In the genomic region with DNA sequence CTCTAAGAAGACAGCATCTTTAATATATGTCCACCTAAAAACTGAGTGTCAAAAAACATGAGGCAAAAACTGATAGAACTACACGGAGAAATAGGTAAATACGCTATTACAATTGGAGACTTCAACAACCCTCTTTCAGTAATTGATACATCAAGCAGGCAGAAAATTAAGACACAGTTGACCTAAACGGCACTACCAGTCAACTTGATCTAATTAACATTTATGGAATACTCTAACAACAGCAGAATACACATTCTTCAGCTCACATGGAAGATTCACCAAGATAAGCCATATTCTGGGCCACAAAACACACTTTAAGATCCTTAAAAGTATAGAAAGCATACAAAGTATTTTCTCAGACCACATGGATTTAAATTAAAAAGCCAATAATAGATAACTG, we compare ENCODE assay signal across 27 cellular contexts.
DNase-seq lines count a peak whose midpoint lies in the region; ATAC-seq, FAIRE-seq and TF ChIP-seq lines count a peak whose summit lies in the region.
"Had no signal": no experiment of that assay in that cellular context is flagged by ENCODE, and none has a peak within 500 bp of the region (broad histone marks: within the 10 kb centered on the region; RNA-seq: fewer than 3 reads in every experiment).

No MANE protein-coding gene starts in this region.

- H4K20me1 ChIP-seq in keratinocyte (ENCODE audit: control insufficient read depth, extremely low read depth, insufficient read depth, low read length), result no peaks in the 10 kb centered on the region

- H3K9me1 ChIP-seq in keratinocyte (ENCODE audit: control insufficient read depth, extremely low read depth, insufficient read depth, low read length), result peaks cover 2% of the 10 kb centered on the region

- H3K27ac Mint-ChIP-seq in activated CD4-positive, alpha-beta T cell treated with anti-CD3 and anti-CD28 coated beads for 36 hours, result peak overlapping the region; percentile 87
- H3K27ac Mint-ChIP-seq in CD4-positive, alpha-beta T cell, result peak overlapping the region; percentile 94
- peak overlapping the region; percentile 89 for H3K27ac Mint-ChIP-seq in T-helper 17 cell

- CTCF ChIA-PET in activated CD4-positive, alpha-beta T cell treated with anti-CD3 and anti-CD28 coated beads for 36 hours (lab: Charles Lee), result no interaction called here
- CTCF ChIA-PET in CD4-positive, alpha-beta T cell (lab: Charles Lee), result no interaction called here

- POLR2A ChIA-PET in activated CD4-positive, alpha-beta T cell treated with anti-CD3 and anti-CD28 coated beads for 36 hours (lab: Charles Lee), result no interaction called here
- POLR2A ChIA-PET in CD4-positive, alpha-beta T cell (lab: Charles Lee), result interaction anchor here (1.0 kb wide), 1 partner anchor 84 kb away, joined by 3 read pairs; no protein-coding TSS in a partner anchor

- no peak for FAIRE-seq in keratinocyte (lab: Jason Lieb, UNC)
- FAIRE-seq: endometrium, GM12878, GM19239, H1, small intestine had no signal

- no peak overlapping the region for H2AFZ ChIP-seq in keratinocyte (ENCODE audit: control insufficient read depth, low read length)

- H3K27me3 ChIP-seq in CD4-positive, alpha-beta T cell (ENCODE audit: control insufficient read depth, insufficient read depth, low read length), result no peaks in the 10 kb centered on the region
- H3K27me3 ChIP-seq in keratinocyte (ENCODE audit: control insufficient read depth, extremely low read depth, insufficient read depth, low read length), result no peaks in the 10 kb centered on the region
- H3K27me3 ChIP-seq: BE2C, heart right ventricle had no signal

- H3K9ac ChIP-seq in keratinocyte (ENCODE audit: control insufficient read depth, extremely low read depth, insufficient read depth, low read length), result no peak overlapping the region

- H3K36me3 Mint-ChIP-seq in activated CD4-positive, alpha-beta T cell treated with anti-CD3 and anti-CD28 coated beads for 36 hours (ENCODE audit: low read depth), result peaks cover 69% of the 10 kb centered on the region
- peaks cover 91% of the 10 kb centered on the region for H3K36me3 Mint-ChIP-seq in CD4-positive, alpha-beta T cell (ENCODE audit: low read depth)
- H3K36me3 Mint-ChIP-seq in T-helper 17 cell (ENCODE audit: low read depth), result peaks cover 8% of the 10 kb centered on the region

- H3K79me2 ChIP-seq in keratinocyte (ENCODE audit: control insufficient read depth, insufficient read depth, low read length), result peaks cover 38% of the 10 kb centered on the region

- TF ChIP-seq CTCF in CD4-positive, alpha-beta T cell (IDR thresholded peaks at IDR 0.05), result no peak
- TF ChIP-seq CTCF in keratinocyte (optimal IDR thresholded peaks at IDR 0.05 in 1 of 3, IDR thresholded peaks at IDR 0.05 in 1 of 3, conservative IDR thresholded peaks at IDR 0.05 in 1 of 3; ENCODE audit: extremely low read depth in 1 of 3, insufficient read depth in 2 of 3, low read length in 3 of 3) (no peak), GM13976 (IDR thresholded peaks at IDR 0.05; ENCODE audit: borderline replicate concordance, control extremely low read depth, extremely low read depth, insufficient read depth, missing control alignments) (no peak)

- H3K4me3 ChIP-seq in keratinocyte (ENCODE audit: control insufficient read depth in 2 of 3, extremely low read depth in 1 of 3, insufficient read depth in 2 of 3, low read depth in 1 of 3, low read length in 3 of 3), result no peak overlapping the region
- H3K4me3 ChIP-seq: GM12878, heart right ventricle, mucosa of descending colon had no signal

- intact Hi-C loops in activated CD4-positive, alpha-beta T cell treated with anti-CD3 and anti-CD28 coated beads for 36 hours (cut with DNase I, micrococcal nuclease), result loop anchor here (2.0 to 10.0 kb wide), 6 partner anchors 76 to 536 kb away; partner anchors contain the start of gene RUNX1 (in 2 of the 2)
- intact Hi-C loops in CD4-positive, alpha-beta T cell (cut with DNase I, micrococcal nuclease), result loop anchor here in 1 of 2 experiments (10.0 kb wide), 1 partner anchor 808 kb away; no protein-coding TSS in a partner anchor

- ATAC-seq in activated CD4-positive, alpha-beta T cell treated with anti-CD3 and anti-CD28 coated beads for 36 hours, result no peak
- ATAC-seq in CD4-positive, alpha-beta T cell (ENCODE audit: poor library complexity), result no peak
- no peak for ATAC-seq in T-helper 17 cell
- ATAC-seq: GM12878, heart right ventricle, left ventricle myocardium superior, mucosa of descending colon had no signal

- in situ Hi-C loops in GM13976 (cut with MboI; ENCODE audit: low sequenced_read_pairs, unreplicated experiment), result no loop called here

- H3K27ac ChIP-seq in CD4-positive, alpha-beta T cell (ENCODE audit: low read depth, low read length), result no peak overlapping the region
- peak overlapping the region; percentile 100 for H3K27ac ChIP-seq in keratinocyte (ENCODE audit: control insufficient read depth, insufficient read depth, low read length)

- no peak for DNase-seq in activated CD4-positive, alpha-beta T cell treated with anti-CD3 and anti-CD28 coated beads for 36 hours
- DNase-seq in activated CD4-positive, alpha-beta T cell treated with anti-CD3 and anti-CD28 coated beads for 4 hours, result no peak
- DNase-seq in CD4-positive, alpha-beta T cell, result no peak
- DNase-seq in T-helper 17 cell (no peak), keratinocyte (ENCODE audit: low read depth, low spot score) (no peak), GM13976 (ENCODE audit: low spot score) (no peak), GM03348 (ENCODE audit: low spot score) (no peak), foreskin melanocyte (no peak)
- DNase-seq: 8988T; activated CD4-positive, alpha-beta T cell treated with anti-CD3 and anti-CD28 coated beads, Interleukin-2, amount 50 U/mL, for 1 hour; BE2C; cortex of kidney; DMS 273 treated with DMSO at 0.1 percent for 48 hours; GF-D8; heart right ventricle; KBM-7; left ventricle myocardium superior; mucosa of descending colon; NCI-H1694 treated with DMSO at 0.1 percent for 48 hours; NCI-H748 treated with DMSO at 0.1 percent for 48 hours; SHP77; small intestine; stimulated activated CD4-positive, alpha-beta T cell treated with anti-CD3 and anti-CD28 coated beads, Interleukin-2, amount 100 ng/mL, for 48 hours had no signal

- no peak overlapping the region for H3K4me3 Mint-ChIP-seq in activated CD4-positive, alpha-beta T cell treated with anti-CD3 and anti-CD28 coated beads for 36 hours
- H3K4me3 Mint-ChIP-seq in CD4-positive, alpha-beta T cell, result no peak overlapping the region
- H3K4me3 Mint-ChIP-seq in T-helper 17 cell, result no peak overlapping the region

- H3K9me3 Mint-ChIP-seq in activated CD4-positive, alpha-beta T cell treated with anti-CD3 and anti-CD28 coated beads for 36 hours (ENCODE audit: low read depth), result peaks cover 5% of the 10 kb centered on the region
- H3K9me3 Mint-ChIP-seq in CD4-positive, alpha-beta T cell, result no peaks in the 10 kb centered on the region

- H3K9me3 ChIP-seq in CD4-positive, alpha-beta T cell (ENCODE audit: control insufficient read depth, low read length), result no peaks in the 10 kb centered on the region
- H3K9me3 ChIP-seq in T-helper 17 cell (ENCODE audit: control insufficient read depth, low read length, poor library complexity, severe bottlenecking) (no peaks in the 10 kb centered on the region), keratinocyte (ENCODE audit: control insufficient read depth, low read depth, low read length) (no peaks in the 10 kb centered on the region)
- H3K9me3 ChIP-seq: BE2C, mucosa of descending colon had no signal

- dilution Hi-C loops in keratinocyte (cut with MboI; ENCODE audit: extremely low pct_ligation_motif_present, low sequenced_read_pairs), result no loop called here

- H3K4me1 Mint-ChIP-seq in activated CD4-positive, alpha-beta T cell treated with anti-CD3 and anti-CD28 coated beads for 36 hours, result peaks cover 86% of the 10 kb centered on the region
- peaks cover 65% of the 10 kb centered on the region for H3K4me1 Mint-ChIP-seq in CD4-positive, alpha-beta T cell (ENCODE audit: low read depth)
- H3K4me1 Mint-ChIP-seq in T-helper 17 cell, result peaks cover 60% of the 10 kb centered on the region

- peaks cover 84% of the 10 kb centered on the region for H3K4me1 ChIP-seq in keratinocyte (ENCODE audit: control insufficient read depth, extremely low read depth, insufficient read depth, low read length)
- H3K4me1 ChIP-seq: BE2C had no signal

- H3K27me3 Mint-ChIP-seq in activated CD4-positive, alpha-beta T cell treated with anti-CD3 and anti-CD28 coated beads for 36 hours, result no peaks in the 10 kb centered on the region
- H3K27me3 Mint-ChIP-seq in CD4-positive, alpha-beta T cell, result no peaks in the 10 kb centered on the region
- no peaks in the 10 kb centered on the region for H3K27me3 Mint-ChIP-seq in T-helper 17 cell

- H3K4me2 ChIP-seq in keratinocyte (ENCODE audit: control insufficient read depth, extremely low read depth, insufficient read depth, low read depth, low read length), result no peak overlapping the region

- H3K36me3 ChIP-seq in keratinocyte (ENCODE audit: control insufficient read depth in 2 of 2, extremely low read depth in 1 of 2, insufficient read depth in 2 of 2, low read length in 2 of 2), result peaks cover 11 to 39% of the 10 kb centered on the region in 2 experiments
- H3K36me3 ChIP-seq: BE2C had no signal
